In genomic region chr13:39656325-39656677, GRCh38 we compare ENCODE assay signal across 8 cellular contexts. TPM values are rescaled to one million over a fixed set of nuclear protein-coding genes. Genes with fewer than 3 reads are reported as not detected.
DNase-seq lines count a peak whose midpoint lies in the region; ATAC-seq and TF ChIP-seq lines count a peak whose summit lies in the region.

No MANE protein-coding gene starts in this region.

- no peak overlapping the region for H3K27ac ChIP-seq in CD4-positive, CD25-positive, alpha-beta regulatory T cell (ENCODE audit: insufficient read depth, low read length, poor library complexity, severe bottlenecking)
- H3K27ac ChIP-seq in Panc1 (ENCODE audit: low read length) (peak overlapping the region; percentile 41), ovary (peak overlapping the region in 1 of 2 donors; percentile 39)

- H3K4me3 ChIP-seq in CD4-positive, CD25-positive, alpha-beta regulatory T cell (ENCODE audit: low read depth, low read length), result peak overlapping the region; percentile 85
- H3K4me3 ChIP-seq in Panc1 (ENCODE audit: low read depth in 2 of 2, low read length in 2 of 2) (peak overlapping the region; percentile 83 to 85), epithelial cell of proximal tubule (ENCODE audit: low read depth, low read length) (peak overlapping the region; percentile 81), ovary (peak overlapping the region; percentile 97)

- no peaks in the 10 kb centered on the region for H3K27me3 ChIP-seq in CD4-positive, CD25-positive, alpha-beta regulatory T cell (ENCODE audit: control insufficient read depth, insufficient read depth, low read length)
- H3K27me3 ChIP-seq in Panc1 (ENCODE audit: control insufficient read depth, insufficient read depth, low read length) (no peaks in the 10 kb centered on the region), ovary (no peaks in the 10 kb centered on the region)

- peaks cover 18 to 49% (median 34%) of the 10 kb centered on the region in 4 donors for H3K4me1 Mint-ChIP-seq in CD4-positive, CD25-positive, alpha-beta regulatory T cell

- H3K4me3 Mint-ChIP-seq in CD4-positive, CD25-positive, alpha-beta regulatory T cell, result peak overlapping the region; percentile 93 to 97 (median 95)

- ATAC-seq in CD4-positive, CD25-positive, alpha-beta regulatory T cell (ENCODE audit: low read depth in 2 of 2), result no peak
- ATAC-seq in GM21526 (IDR thresholded peaks at IDR 0.05; ENCODE audit: low FRiP score, unreplicated experiment), result peak; percentile 1
- ATAC-seq in Panc1, result no peak

- CTCF ChIA-PET in Panc1 (lab: Charles Lee), result no interaction called here

- H3K36me3 ChIP-seq in CD4-positive, CD25-positive, alpha-beta regulatory T cell (ENCODE audit: control insufficient read depth, insufficient read depth, low read length), result peaks cover 12% of the 10 kb centered on the region
- H3K36me3 ChIP-seq in Panc1 (ENCODE audit: control insufficient read depth, insufficient read depth, low read length) (peaks cover 2% of the 10 kb centered on the region; the same call in 1 of the 2 replicates), ovary (no peaks in the 10 kb centered on the region)

- POLR2A ChIA-PET in Panc1 (lab: Charles Lee), result interaction anchor here (0.6 kb wide), 1 partner anchor 9 kb away, joined by 3 read pairs; no protein-coding TSS in a partner anchor

- H3K27ac Mint-ChIP-seq in CD4-positive, CD25-positive, alpha-beta regulatory T cell, result peak overlapping the region; percentile 86 to 96 (median 92)

- no peak for TF ChIP-seq POLR2A in ovary (IDR thresholded peaks at IDR 0.05)

- H3K4me1 ChIP-seq in CD4-positive, CD25-positive, alpha-beta regulatory T cell (ENCODE audit: control insufficient read depth, insufficient read depth, low read length, poor library complexity, severe bottlenecking), result peaks cover 7% of the 10 kb centered on the region
- H3K4me1 ChIP-seq in Panc1 (ENCODE audit: control insufficient read depth, insufficient read depth, low read length), result no peaks in the 10 kb centered on the region; the same call in 1 of the 2 replicates
- H3K4me1 ChIP-seq in ovary (ENCODE audit: insufficient read depth), result peaks cover 3% of the 10 kb centered on the region

- TF ChIP-seq CTCF in Panc1 (IDR thresholded peaks at IDR 0.05) (no peak), epithelial cell of proximal tubule (conservative IDR thresholded peaks at IDR 0.05; ENCODE audit: low read depth, low read length) (no peak), ovary (IDR thresholded peaks at IDR 0.05) (no peak)

- H3K36me3 Mint-ChIP-seq in CD4-positive, CD25-positive, alpha-beta regulatory T cell, result peaks cover 15% of the 10 kb centered on the region

- in situ Hi-C loops in Panc1 (cut with HindIII; ENCODE audit: low pct_unique_long_range_greater_than_20kb, low sequenced_read_pairs), result no loop called here

- no peak for TF ChIP-seq EP300 in ovary (IDR thresholded peaks at IDR 0.05)

- intact Hi-C loops in Panc1 (cut with micrococcal nuclease; ENCODE audit: unreplicated experiment) (no loop called here), ovary (cut with DNase I) (no loop called here)

- DNase-seq in CD4-positive, CD25-positive, alpha-beta regulatory T cell, result peak in 2 of 3 donors; percentile 2 to 14
- DNase-seq in Panc1 (ENCODE audit: low read depth, low spot score), result no peak
- DNase-seq in epithelial cell of proximal tubule (ENCODE audit: low read depth), result no peak
- no peak for DNase-seq in ovary
- DNase-seq in NCI-H1930 (lab: John Stamatoyannopoulos, UW), result no peak
- no peak for DNase-seq in NCI-H2196 (lab: John Stamatoyannopoulos, UW; ENCODE audit: unreplicated experiment)
- DNase-seq in activated effector memory CD4-positive, alpha-beta T cell treated with anti-CD3 and anti-CD28 coated beads, Interleukin-2, amount 50 U/mL, for 16 hours, result no peak

- H3K9me3 Mint-ChIP-seq in CD4-positive, CD25-positive, alpha-beta regulatory T cell, result peaks cover 0 to 4% (median 0%) of the 10 kb centered on the region in 7 donors

- no TSS peak for BruUV-seq in Panc1 (replicated peaks; lab: Mats Ljungman, UMichigan)

- no peaks in the 10 kb centered on the region for H3K9me3 ChIP-seq in CD4-positive, CD25-positive, alpha-beta regulatory T cell (ENCODE audit: control insufficient read depth in 2 of 2, low read length in 2 of 2)
- no peaks in the 10 kb centered on the region for H3K9me3 ChIP-seq in Panc1 (ENCODE audit: control insufficient read depth, insufficient read depth, low read depth, low read length)
- H3K9me3 ChIP-seq in ovary, result no peaks in the 10 kb centered on the region

- H3K27me3 Mint-ChIP-seq in CD4-positive, CD25-positive, alpha-beta regulatory T cell, result peaks cover 12% of the 10 kb centered on the region

- 9 to 14% (median 13%) methylated on average over 7 of the region's 7 CpGs for WGBS in ovary, 3 donors

RNA-seq across cellular contexts. Expression of gene COG6, which starts 0.8 kb away (rescaled TPM):
- total RNA-seq in CD4-positive, CD25-positive, alpha-beta regulatory T cell, result 28.3 TPM
- polyA plus RNA-seq in CD4-positive, CD25-positive, alpha-beta regulatory T cell, result 10 to 100 TPM; 14.3 to 24.6 (median 19.5) TPM
- 24.3 TPM for total RNA-seq in Panc1 (2021; ENCODE audit: unreplicated experiment)
- polyA plus RNA-seq in Panc1 (2012; ENCODE audit: insufficient read length), result 18.3 TPM
- total RNA-seq in epithelial cell of proximal tubule, result 14.7 and 17.7 TPM in 2 replicates
- 10 to 100 TPM; 19.9 to 45.5 (median 33.9) TPM for total RNA-seq in ovary
- 10 to 100 TPM; 10.8 to 13.6 TPM for polyA plus RNA-seq in ovary

RNA-seq across cellular contexts. Expression of gene LHFPL6, which starts 53.3 kb away (rescaled TPM):
- total RNA-seq in CD4-positive, CD25-positive, alpha-beta regulatory T cell, result not detected
- under 1 TPM in 2 of 4 donors, not detected in 2; 0.20 to 0.42 TPM for polyA plus RNA-seq in CD4-positive, CD25-positive, alpha-beta regulatory T cell
- total RNA-seq in Panc1 (2021; ENCODE audit: unreplicated experiment) (25.7 TPM), epithelial cell of proximal tubule (3.8 and 5.2 TPM in 2 replicates), ovary (10 to 100 TPM; 19.7 to 69.3 (median 41.5) TPM)
- polyA plus RNA-seq in Panc1 (2012; ENCODE audit: insufficient read length), result 21.9 TPM
- polyA plus RNA-seq in ovary, result 100 to 1,000 TPM; 102 to 136 TPM

Comparison
In these comparisons a context has a peak if more than half of its experiments do, and no peak if none do; other contexts are left out.
1. DNase-seq: peak in CD4-positive, CD25-positive, alpha-beta regulatory T cell (2 of 3); none in Panc1 (single experiment), epithelial cell of proximal tubule (single experiment), ovary (0 of 5), NCI-H1930 (0 of 2), NCI-H2196 (single experiment) and activated effector memory CD4-positive, alpha-beta T cell treated with anti-CD3 and anti-CD28 coated beads, Interleukin-2, amount 50 U/mL, for 16 hours (single experiment).
2. Peak in every context shown above with its lines, with median percentiles within 50 percentile points of each other: H3K4me3 ChIP-seq.